25 cellular contexts compared by ENCODE assay signal in genomic region chr7:90570373-90570959, GRCh38. TPM values are rescaled to one million over a fixed set of nuclear protein-coding genes. Genes with fewer than 3 reads are reported as not detected.
DNase-seq lines count a peak whose midpoint lies in the region; ATAC-seq, FAIRE-seq and TF ChIP-seq lines count a peak whose summit lies in the region.
"Had no signal": no experiment of that assay in that cellular context is flagged by ENCODE, and none has a peak within 500 bp of the region (broad histone marks: within the 10 kb centered on the region; RNA-seq: fewer than 3 reads in every experiment).

No MANE protein-coding gene starts in this region.

- POLR2A ChIA-PET in activated B cell treated with CpG ODN at 0.5 μM for 24 hours (lab: Charles Lee) = no interaction called here

- FAIRE-seq in H54 (lab: Jason Lieb, UNC) = peak; percentile 58
- FAIRE-seq: HTR-8/SVneo had no signal

- peak overlapping the region; percentile 18 for H3K27ac Mint-ChIP-seq in activated B cell treated with CpG ODN at 0.5 μM for 24 hours
- no peak overlapping the region for H3K27ac Mint-ChIP-seq in stimulated activated effector memory CD8-positive, alpha-beta T cell treated with anti-CD3 and anti-CD28 coated beads, Interleukin-12 subunit alpha, Interleukin-12 subunit beta, amount 100 ng/mL, for 72 hours
- H3K27ac Mint-ChIP-seq: activated CD8-positive, alpha-beta memory T cell treated with anti-CD3 and anti-CD28 coated beads, Interleukin-2, amount 10 ng/mL, durations not matched to agents 7 days and 5 days; activated naive CD4-positive, alpha-beta T cell treated with anti-CD3 and anti-CD28 coated beads, Interleukin-2, amount 10 ng/mL, durations not matched to agents 7 days and 5 days; activated T-helper 1 cell treated with anti-CD3 and anti-CD28 coated beads, Interleukin-12 subunit alpha, Interleukin-12 subunit beta, Interleukin-2, Interleukin-4 antibody, amounts not matched to agents 30 ng/mL and 10 ng/mL and 1 ng/mL, durations not matched to agents 14 hours and 24 hours and 36 hours; endodermal cell; type B pancreatic cell had no signal

- H3K27me3 Mint-ChIP-seq in activated B cell treated with CpG ODN at 0.5 μM for 24 hours = no peaks in the 10 kb centered on the region
- H3K27me3 Mint-ChIP-seq: activated CD8-positive, alpha-beta memory T cell treated with anti-CD3 and anti-CD28 coated beads, Interleukin-2, amount 10 ng/mL, durations not matched to agents 7 days and 5 days; activated naive CD4-positive, alpha-beta T cell treated with anti-CD3 and anti-CD28 coated beads, Interleukin-2, amount 10 ng/mL, durations not matched to agents 7 days and 5 days; type B pancreatic cell had no signal

- peaks cover 32% of the 10 kb centered on the region for H3K4me1 Mint-ChIP-seq in activated B cell treated with CpG ODN at 0.5 μM for 24 hours
- no peaks in the 10 kb centered on the region for H3K4me1 Mint-ChIP-seq in stimulated activated effector memory CD8-positive, alpha-beta T cell treated with anti-CD3 and anti-CD28 coated beads, Interleukin-12 subunit alpha, Interleukin-12 subunit beta, amount 100 ng/mL, for 72 hours
- H3K4me1 Mint-ChIP-seq: activated CD8-positive, alpha-beta memory T cell treated with anti-CD3 and anti-CD28 coated beads, Interleukin-2, amount 10 ng/mL, durations not matched to agents 7 days and 5 days; activated naive CD4-positive, alpha-beta T cell treated with anti-CD3 and anti-CD28 coated beads, Interleukin-2, amount 10 ng/mL, durations not matched to agents 7 days and 5 days had no signal

- intact Hi-C loops in activated B cell treated with CpG ODN at 0.5 μM for 24 hours (cut with micrococcal nuclease) = no loop called here

- no peak overlapping the region for H3K4me3 Mint-ChIP-seq in activated B cell treated with CpG ODN at 0.5 μM for 24 hours
- no peak overlapping the region for H3K4me3 Mint-ChIP-seq in stimulated activated effector memory CD8-positive, alpha-beta T cell treated with anti-CD3 and anti-CD28 coated beads, Interleukin-12 subunit alpha, Interleukin-12 subunit beta, amount 100 ng/mL, for 72 hours
- H3K4me3 Mint-ChIP-seq: activated CD8-positive, alpha-beta memory T cell treated with anti-CD3 and anti-CD28 coated beads, Interleukin-2, amount 10 ng/mL, durations not matched to agents 7 days and 5 days; activated naive CD4-positive, alpha-beta T cell treated with anti-CD3 and anti-CD28 coated beads, Interleukin-2, amount 10 ng/mL, durations not matched to agents 7 days and 5 days; activated T-helper 1 cell treated with anti-CD3 and anti-CD28 coated beads, Interleukin-12 subunit alpha, Interleukin-12 subunit beta, Interleukin-2, Interleukin-4 antibody, amounts not matched to agents 30 ng/mL and 10 ng/mL and 1 ng/mL, durations not matched to agents 14 hours and 24 hours and 36 hours; endodermal cell; type B pancreatic cell had no signal

- peak; percentile 17 for DNase-seq in AG08395 (ENCODE audit: low spot score)
- no peak for DNase-seq in H54 (ENCODE audit: insufficient read length, low spot score)
- DNase-seq in activated B cell treated with CpG ODN at 0.5 μM for 24 hours = no peak
- peak; percentile 11 for DNase-seq in iris pigment epithelial cell (ENCODE audit: low read depth)
- DNase-seq in GOT3 (lab: John Stamatoyannopoulos, UW) = no peak
- no peak for DNase-seq in stimulated activated effector memory CD8-positive, alpha-beta T cell treated with anti-CD3 and anti-CD28 coated beads, Interleukin-12 subunit alpha, Interleukin-12 subunit beta, amount 100 ng/mL, for 72 hours (ENCODE audit: low spot score in 2 of 2)
- DNase-seq in SHP77 treated with DMSO at 0.1 percent for 48 hours (lab: John Stamatoyannopoulos, UW) = no peak
- DNase-seq: activated CD4-positive, alpha-beta T cell treated with anti-CD3 and anti-CD28 coated beads, Interleukin-2, amount 50 U/mL, for 1 hour; activated CD8-positive, alpha-beta memory T cell treated with anti-CD3 and anti-CD28 coated beads, Interleukin-2, amount 10 ng/mL, durations not matched to agents 7 days and 5 days; activated naive CD4-positive, alpha-beta T cell treated with anti-CD3 and anti-CD28 coated beads, Interleukin-2, amount 10 ng/mL, durations not matched to agents 7 days and 5 days; amygdala; C1 segment of cervical spinal cord; Calu3; endodermal cell; esophagus squamous epithelium; glutamatergic neuron; mesenchymal stem cell; NCI-H2171; NCI-H524 treated with DMSO at 0.1 percent for 48 hours; psoas muscle; stimulated activated CD8-positive, alpha-beta memory T cell treated with anti-CD3 and anti-CD28 coated beads, Interleukin-4, amount 100 ng/mL, for 48 hours had no signal

- CTCF ChIA-PET in activated B cell treated with CpG ODN at 0.5 μM for 24 hours (lab: Charles Lee) = no interaction called here

- no peak for TF ChIP-seq CTCF in activated B cell treated with CpG ODN at 0.5 μM for 24 hours (IDR thresholded peaks at IDR 0.05)

- ATAC-seq in activated B cell treated with CpG ODN at 0.5 μM for 24 hours (ENCODE audit: low read depth) (no peak), HG03139 (IDR thresholded peaks at IDR 0.05; ENCODE audit: unreplicated experiment) (no peak)
- no peak for ATAC-seq in stimulated activated effector memory CD8-positive, alpha-beta T cell treated with anti-CD3 and anti-CD28 coated beads, Interleukin-12 subunit alpha, Interleukin-12 subunit beta, amount 100 ng/mL, for 72 hours
- ATAC-seq: activated CD8-positive, alpha-beta memory T cell treated with anti-CD3 and anti-CD28 coated beads, Interleukin-2, amount 10 ng/mL, durations not matched to agents 7 days and 5 days; psoas muscle had no signal

- no peaks in the 10 kb centered on the region for H3K9me3 Mint-ChIP-seq in activated B cell treated with CpG ODN at 0.5 μM for 24 hours
- peaks cover 3% of the 10 kb centered on the region for H3K9me3 Mint-ChIP-seq in stimulated activated effector memory CD8-positive, alpha-beta T cell treated with anti-CD3 and anti-CD28 coated beads, Interleukin-12 subunit alpha, Interleukin-12 subunit beta, amount 100 ng/mL, for 72 hours
- H3K9me3 Mint-ChIP-seq: activated naive CD4-positive, alpha-beta T cell treated with anti-CD3 and anti-CD28 coated beads, Interleukin-2, amount 10 ng/mL, durations not matched to agents 7 days and 5 days; activated T-helper 1 cell treated with anti-CD3 and anti-CD28 coated beads, Interleukin-12 subunit alpha, Interleukin-12 subunit beta, Interleukin-2, Interleukin-4 antibody, amounts not matched to agents 30 ng/mL and 10 ng/mL and 1 ng/mL, durations not matched to agents 14 hours and 24 hours and 36 hours; endodermal cell had no signal

- no peaks in the 10 kb centered on the region for H3K36me3 Mint-ChIP-seq in activated B cell treated with CpG ODN at 0.5 μM for 24 hours (ENCODE audit: low read depth)
- no peaks in the 10 kb centered on the region for H3K36me3 Mint-ChIP-seq in stimulated activated effector memory CD8-positive, alpha-beta T cell treated with anti-CD3 and anti-CD28 coated beads, Interleukin-12 subunit alpha, Interleukin-12 subunit beta, amount 100 ng/mL, for 72 hours
- H3K36me3 Mint-ChIP-seq: activated CD8-positive, alpha-beta memory T cell treated with anti-CD3 and anti-CD28 coated beads, Interleukin-2, amount 10 ng/mL, durations not matched to agents 7 days and 5 days; activated naive CD4-positive, alpha-beta T cell treated with anti-CD3 and anti-CD28 coated beads, Interleukin-2, amount 10 ng/mL, durations not matched to agents 7 days and 5 days; type B pancreatic cell had no signal

- no peak for TF ChIP-seq POLR2A in H54 (IDR thresholded peaks at IDR 0.05; ENCODE audit: low read depth, low read length)

RNA-seq across cellular contexts. Expression of gene CDK14, which starts 25.7 kb away (rescaled TPM):
- total RNA-seq in activated B cell treated with CpG ODN at 0.5 μM for 24 hours = 130 and 140 TPM in 2 replicates

Comparison
In these comparisons a context has a peak if more than half of its experiments do, and no peak if none do; other contexts are left out.
1. DNase-seq: peak in AG08395 (single experiment) and iris pigment epithelial cell (single experiment); none in H54 (single experiment), activated B cell treated with CpG ODN at 0.5 μM for 24 hours (single experiment), GOT3 (single experiment), stimulated activated effector memory CD8-positive, alpha-beta T cell treated with anti-CD3 and anti-CD28 coated beads, Interleukin-12 subunit alpha, Interleukin-12 subunit beta, amount 100 ng/mL, for 72 hours (0 of 2) and SHP77 treated with DMSO at 0.1 percent for 48 hours (single experiment).